In genomic region chr1:31417148-31417547, GRCh38 we compare ENCODE assay signal across 1 cellular context.
TF ChIP-seq lines count a peak whose summit lies in the region.

No MANE protein-coding gene starts in this region.

TF ChIP-seq in HepG2, 621 proteins besides CTCF, POLR2A, EP300 and RAD21 (continued from another document and continues in another):
- no peak for TF ChIP-seq E2F1 (CRISPR knock-in tag; IDR thresholded peaks at IDR 0.05)
- TF ChIP-seq ZNF615 (CRISPR knock-in tag; IDR thresholded peaks at IDR 0.05; ENCODE audit: borderline replicate concordance): no peak
- TF ChIP-seq ZNF326 (CRISPR knock-in tag; IDR thresholded peaks at IDR 0.05; ENCODE audit: borderline replicate concordance): no peak
- no peak for TF ChIP-seq SRSF9 (IDR thresholded peaks at IDR 0.05; ENCODE audit: borderline replicate concordance, insufficient read depth, low read depth, low read length, poor library complexity, severe bottlenecking)
- TF ChIP-seq FIP1L1 (IDR thresholded peaks at IDR 0.05; ENCODE audit: borderline replicate concordance, insufficient read depth, low read depth, low read length): no peak
- no peak for TF ChIP-seq HINFP (CRISPR knock-in tag; IDR thresholded peaks at IDR 0.05; ENCODE audit: low read depth)
- peak; percentile 50; the same call in 1 of the 2 replicates for TF ChIP-seq DMAP1 (CRISPR knock-in tag; IDR thresholded peaks at IDR 0.05)
- TF ChIP-seq ZFP36L2 (CRISPR knock-in tag; IDR thresholded peaks at IDR 0.05): no peak
- no peak for TF ChIP-seq ZNF337 (CRISPR knock-in tag; IDR thresholded peaks at IDR 0.05; ENCODE audit: borderline replicate concordance, low read depth)
- no peak for TF ChIP-seq REL (CRISPR knock-in tag; conservative IDR thresholded peaks at IDR 0.05)
- TF ChIP-seq ZNF547 (CRISPR knock-in tag; IDR thresholded peaks at IDR 0.05): peak; percentile 75; the same call in 1 of the 2 replicates
- TF ChIP-seq RARA (CRISPR knock-in tag; IDR thresholded peaks at IDR 0.05): peak; percentile 96
- no peak for TF ChIP-seq REPIN1 (CRISPR knock-in tag; IDR thresholded peaks at IDR 0.05; ENCODE audit: borderline replicate concordance, low read depth)
- TF ChIP-seq ZNF660 (CRISPR knock-in tag; IDR thresholded peaks at IDR 0.05; ENCODE audit: borderline replicate concordance, low read depth): no peak
- no peak for TF ChIP-seq ZNF773 (CRISPR knock-in tag; IDR thresholded peaks at IDR 0.05; ENCODE audit: borderline replicate concordance)
- peak; percentile 34; the same call in 1 of the 2 replicates for TF ChIP-seq ZC3H13 (CRISPR knock-in tag; IDR thresholded peaks at IDR 0.05)
- no peak for TF ChIP-seq RFXANK (CRISPR knock-in tag; IDR thresholded peaks at IDR 0.05)
- no peak for TF ChIP-seq TCF12 (IDR thresholded peaks at IDR 0.05)
- TF ChIP-seq TCF12 (CRISPR knock-in tag; IDR thresholded peaks at IDR 0.05): no peak
- no peak for TF ChIP-seq FOXA1 (IDR thresholded peaks at IDR 0.05)
- 0 out of 2 replicates have a peak, but pooled peaks have one; percentile 21 for TF ChIP-seq FOXA1 (CRISPR knock-in tag; IDR thresholded peaks at IDR 0.05)
- TF ChIP-seq DDIT3 (CRISPR knock-in tag; IDR thresholded peaks at IDR 0.05): no peak
- no peak for TF ChIP-seq NKX3-1 (CRISPR knock-in tag; IDR thresholded peaks at IDR 0.05)
- no peak for TF ChIP-seq ZNF350 (CRISPR knock-in tag; IDR thresholded peaks at IDR 0.05; ENCODE audit: borderline replicate concordance, low read depth)
- TF ChIP-seq ZSCAN5A (CRISPR knock-in tag; IDR thresholded peaks at IDR 0.05; ENCODE audit: borderline replicate concordance): no peak
- no peak for TF ChIP-seq ZBTB40 (IDR thresholded peaks at IDR 0.05)
- no peak for TF ChIP-seq ZBTB40 (CRISPR knock-in tag; IDR thresholded peaks at IDR 0.05)
- no peak for TF ChIP-seq ZNF747 (CRISPR knock-in tag; IDR thresholded peaks at IDR 0.05; ENCODE audit: borderline replicate concordance)
- no peak for TF ChIP-seq POGK (CRISPR knock-in tag; conservative IDR thresholded peaks at IDR 0.05)
- peak; percentile 97 for TF ChIP-seq NFKBIZ (CRISPR knock-in tag; IDR thresholded peaks at IDR 0.05)
- no peak for TF ChIP-seq ZXDC (CRISPR knock-in tag; IDR thresholded peaks at IDR 0.05)
- no peak for TF ChIP-seq PHB2 (IDR thresholded peaks at IDR 0.05; ENCODE audit: partially characterized antibody)
- TF ChIP-seq FOXO4 (CRISPR knock-in tag; conservative IDR thresholded peaks at IDR 0.05): 0 out of 2 replicates have a peak, but pooled peaks have one; percentile 55
- no peak for TF ChIP-seq YY1 (IDR thresholded peaks at IDR 0.05; ENCODE audit: insufficient read depth, insufficient replicate concordance, low read depth, low read length)
- no peak for TF ChIP-seq ELK4 (CRISPR knock-in tag; IDR thresholded peaks at IDR 0.05; ENCODE audit: borderline replicate concordance)
- 0 out of 2 replicates have a peak, but pooled peaks have one; percentile 22 for TF ChIP-seq NR1H2 (CRISPR knock-in tag; IDR thresholded peaks at IDR 0.05; ENCODE audit: borderline replicate concordance, low read depth)
- TF ChIP-seq ZFY (CRISPR knock-in tag; IDR thresholded peaks at IDR 0.05): no peak
- peak; percentile 81 for TF ChIP-seq ELF1 (CRISPR knock-in tag; IDR thresholded peaks at IDR 0.05)
- peak; percentile 85 for TF ChIP-seq BCL6 (CRISPR knock-in tag; IDR thresholded peaks at IDR 0.05)
- no peak for TF ChIP-seq ZNF562 (CRISPR knock-in tag; IDR thresholded peaks at IDR 0.05; ENCODE audit: borderline replicate concordance)
- no peak for TF ChIP-seq ZMYM2 (CRISPR knock-in tag; IDR thresholded peaks at IDR 0.05)
- TF ChIP-seq GATAD2A (CRISPR knock-in tag; IDR thresholded peaks at IDR 0.05): peak; percentile 92
- TF ChIP-seq MBNL3 (CRISPR knock-in tag; conservative IDR thresholded peaks at IDR 0.05): no peak
- peak; percentile 87 for TF ChIP-seq SKI (IDR thresholded peaks at IDR 0.05; ENCODE audit: partially characterized antibody)
